In the genomic region with DNA sequence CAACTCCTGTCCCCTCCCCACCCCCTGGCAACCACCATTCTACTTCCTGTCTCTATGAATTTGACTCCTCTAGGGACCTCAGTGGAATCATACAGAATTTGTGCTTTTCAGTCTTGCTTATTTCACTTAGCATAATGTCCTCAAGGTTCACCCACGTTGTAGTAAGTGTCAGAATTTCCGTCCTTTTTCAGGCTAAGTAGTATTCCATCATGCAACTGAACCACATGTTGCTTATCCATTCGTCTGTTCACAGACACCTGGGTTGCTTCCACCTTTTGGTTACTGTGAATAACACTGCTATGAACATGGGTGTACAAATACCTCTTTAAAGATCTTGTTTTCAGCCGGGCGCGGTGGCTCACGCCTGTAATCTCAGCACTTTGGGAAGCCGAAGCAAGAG, we compare ENCODE assay signal across 1 cellular context.
TF ChIP-seq lines count a peak whose summit lies in the region.

No MANE protein-coding gene starts in this region.

TF ChIP-seq in HEK293, 187 proteins besides CTCF, POLR2A, EP300 and RAD21 (continued from another document):
- TF ChIP-seq, protein P1, sequence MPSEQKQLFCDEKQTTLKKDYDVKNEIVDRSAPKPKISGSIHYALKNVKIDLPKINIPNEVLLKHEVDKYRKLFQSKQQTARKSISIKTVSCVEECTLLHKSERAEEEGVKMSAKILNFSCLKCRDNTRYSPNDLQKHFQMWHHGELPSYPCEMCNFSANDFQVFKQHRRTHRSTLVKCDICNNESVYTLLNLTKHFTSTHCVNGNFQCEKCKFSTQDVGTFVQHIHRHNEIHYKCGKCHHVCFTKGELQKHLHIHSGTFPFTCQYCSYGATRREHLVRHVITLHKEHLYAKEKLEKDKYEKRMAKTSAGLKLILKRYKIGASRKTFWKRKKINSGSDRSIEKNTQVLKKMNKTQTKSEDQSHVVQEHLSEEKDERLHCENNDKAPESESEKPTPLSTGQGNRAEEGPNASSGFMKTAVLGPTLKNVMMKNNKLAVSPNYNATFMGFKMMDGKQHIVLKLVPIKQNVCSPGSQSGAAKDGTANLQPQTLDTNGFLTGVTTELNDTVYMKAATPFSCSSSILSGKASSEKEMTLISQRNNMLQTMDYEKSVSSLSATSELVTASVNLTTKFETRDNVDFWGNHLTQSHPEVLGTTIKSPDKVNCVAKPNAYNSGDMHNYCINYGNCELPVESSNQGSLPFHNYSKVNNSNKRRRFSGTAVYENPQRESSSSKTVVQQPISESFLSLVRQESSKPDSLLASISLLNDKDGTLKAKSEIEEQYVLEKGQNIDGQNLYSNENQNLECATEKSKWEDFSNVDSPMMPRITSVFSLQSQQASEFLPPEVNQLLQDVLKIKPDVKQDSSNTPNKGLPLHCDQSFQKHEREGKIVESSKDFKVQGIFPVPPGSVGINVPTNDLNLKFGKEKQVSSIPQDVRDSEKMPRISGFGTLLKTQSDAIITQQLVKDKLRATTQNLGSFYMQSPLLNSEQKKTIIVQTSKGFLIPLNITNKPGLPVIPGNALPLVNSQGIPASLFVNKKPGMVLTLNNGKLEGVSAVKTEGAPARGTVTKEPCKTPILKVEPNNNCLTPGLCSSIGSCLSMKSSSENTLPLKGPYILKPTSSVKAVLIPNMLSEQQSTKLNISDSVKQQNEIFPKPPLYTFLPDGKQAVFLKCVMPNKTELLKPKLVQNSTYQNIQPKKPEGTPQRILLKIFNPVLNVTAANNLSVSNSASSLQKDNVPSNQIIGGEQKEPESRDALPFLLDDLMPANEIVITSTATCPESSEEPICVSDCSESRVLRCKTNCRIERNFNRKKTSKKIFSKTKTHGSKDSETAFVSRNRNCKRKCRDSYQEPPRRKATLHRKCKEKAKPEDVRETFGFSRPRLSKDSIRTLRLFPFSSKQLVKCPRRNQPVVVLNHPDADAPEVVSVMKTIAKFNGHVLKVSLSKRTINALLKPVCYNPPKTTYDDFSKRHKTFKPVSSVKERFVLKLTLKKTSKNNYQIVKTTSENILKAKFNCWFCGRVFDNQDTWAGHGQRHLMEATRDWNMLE (tag by site-specific recombination; conservative IDR thresholded peaks at IDR 0.05; ENCODE audit: low read depth) = no peak
- no peak for TF ChIP-seq ZNF155 (tag by site-specific recombination; IDR thresholded peaks at IDR 0.05)
